Comparison of ENCODE assay signal across 9 cellular contexts in the genomic region with DNA sequence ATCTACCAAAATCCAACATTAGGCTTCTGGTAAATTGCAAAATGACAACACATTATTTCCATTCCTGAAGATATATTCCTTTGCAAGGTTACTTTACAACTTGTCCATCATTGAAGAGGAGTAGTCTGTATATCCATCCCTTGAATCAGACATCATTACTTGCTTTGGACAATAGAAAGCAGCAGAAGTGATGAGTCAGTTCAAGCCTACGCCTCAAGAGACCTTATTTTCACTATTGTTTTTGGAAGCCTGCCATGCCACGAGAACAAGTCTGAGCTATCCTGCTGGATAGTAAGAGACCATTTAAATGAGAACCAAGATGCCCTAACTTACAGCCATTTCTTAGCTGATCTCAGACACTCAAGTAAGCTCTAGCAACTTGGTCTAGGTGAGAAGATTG.
A peak's percentile ranks its signal among the peaks of the same experiment; 100 is the strongest.
DNase-seq lines count a peak whose midpoint lies in the region; ATAC-seq, FAIRE-seq and TF ChIP-seq lines count a peak whose summit lies in the region.
"Had no signal": no experiment of that assay in that cellular context is flagged by ENCODE, and none has a peak within 500 bp of the region (broad histone marks: within the 10 kb centered on the region; RNA-seq: fewer than 3 reads in every experiment).

No MANE protein-coding gene starts in this region.

- H3K4me1 ChIP-seq in esophagus squamous epithelium = no peaks in the 10 kb centered on the region

- DNase-seq in RCC 7860 (ENCODE audit: low spot score) = peak; percentile 77
- peak; percentile 97 for DNase-seq in kidney glomerular epithelial cell (lab: John Stamatoyannopoulos, UW)
- DNase-seq in esophagus squamous epithelium (lab: John Stamatoyannopoulos, UW) = no peak
- DNase-seq in lower leg skin (ENCODE audit: low spot score in 2 of 2) = no peak
- no peak for DNase-seq in GM19240 (ENCODE audit: insufficient read length, low spot score)

- H3K36me3 ChIP-seq in esophagus squamous epithelium = no peaks in the 10 kb centered on the region

- ATAC-seq in GM18508 (IDR thresholded peaks at IDR 0.05; ENCODE audit: insufficient read depth, unreplicated experiment) = peak; percentile 77
- peak; percentile 88 for ATAC-seq in HG02885 (IDR thresholded peaks at IDR 0.05; ENCODE audit: poor library complexity, unreplicated experiment)
- no peak for ATAC-seq in GM18873 (IDR thresholded peaks at IDR 0.05; ENCODE audit: low FRiP score, unreplicated experiment)

- H3K27ac ChIP-seq in esophagus squamous epithelium = no peak overlapping the region

- 11 to 27% methylated on average over 2 of the region's 2 CpGs for WGBS in esophagus squamous epithelium, 2 donors
- WGBS in lower leg skin, 2 donors = 17 to 27% methylated on average over 2 of the region's 2 CpGs

- H3K27me3 ChIP-seq in esophagus squamous epithelium = no peaks in the 10 kb centered on the region

- no peak for TF ChIP-seq POLR2A in esophagus squamous epithelium (IDR thresholded peaks at IDR 0.05)
- no peak for TF ChIP-seq POLR2A in lower leg skin (IDR thresholded peaks at IDR 0.05)

- no peak for TF ChIP-seq CTCF in esophagus squamous epithelium (IDR thresholded peaks at IDR 0.05)
- no peak for TF ChIP-seq CTCF in lower leg skin (IDR thresholded peaks at IDR 0.05)

- intact Hi-C loops in esophagus squamous epithelium (cut with DNase I) = no loop called here
- intact Hi-C loops in lower leg skin (cut with DNase I; ENCODE audit: low total_unique reads) = no loop called here

- H3K9me3 ChIP-seq in esophagus squamous epithelium = no peaks in the 10 kb centered on the region

- peak; percentile 86 for FAIRE-seq in RCC 7860 (lab: Jason Lieb, UNC)
- FAIRE-seq: H1 had no signal

- H3K4me3 ChIP-seq in esophagus squamous epithelium (no peak overlapping the region), lower leg skin (ENCODE audit: low read depth, poor library complexity, severe bottlenecking) (no peak overlapping the region)

Comparison
In these comparisons a context has a peak if more than half of its experiments do, and no peak if none do; other contexts are left out.
1. DNase-seq: peak in RCC 7860 (single experiment) and kidney glomerular epithelial cell (single experiment); none in esophagus squamous epithelium (single experiment), lower leg skin (0 of 2) and GM19240 (single experiment).